ENCODE assay signal across 10 cellular contexts in genomic region chr7:100824499-100825214, GRCh38. TPM values are rescaled to one million over a fixed set of nuclear protein-coding genes. Genes with fewer than 3 reads are reported as not detected.
DNase-seq lines count a peak whose midpoint lies in the region; ATAC-seq and TF ChIP-seq lines count a peak whose summit lies in the region.
"Had no signal": no experiment of that assay in that cellular context is flagged by ENCODE, and none has a peak within 500 bp of the region (broad histone marks: within the 10 kb centered on the region; RNA-seq: fewer than 3 reads in every experiment).

No MANE protein-coding gene starts in this region.

- no peak overlapping the region for H3K9ac ChIP-seq in adipocyte (ENCODE audit: low read length)

- 60% methylated on average over 13 of the region's 18 CpGs for WGBS in hepatocyte (ENCODE audit: low lambda C conversion rate, missing lambda C conversion rate)
- WGBS in psoas muscle, 3 donors: 37 to 40% (median 39%) methylated on average over 17 to 18 of the region's 18 CpGs
- 37 to 47% methylated on average over 18 of the region's 18 CpGs for WGBS in body of pancreas, 2 donors

- H3K4me1 ChIP-seq in adipocyte (ENCODE audit: control insufficient read depth, insufficient read depth, low read length): peaks cover 15% of the 10 kb centered on the region
- H3K4me1 ChIP-seq in hepatocyte (ENCODE audit: insufficient read depth): peaks cover 22% of the 10 kb centered on the region
- H3K4me1 ChIP-seq in psoas muscle: no peaks in the 10 kb centered on the region
- H3K4me1 ChIP-seq in body of pancreas: peaks cover 44% of the 10 kb centered on the region
- peaks cover 3 to 13% of the 10 kb centered on the region in 2 donors for H3K4me1 ChIP-seq in naive thymus-derived CD4-positive, alpha-beta T cell (ENCODE audit: control insufficient read depth in 2 of 2, insufficient read depth in 2 of 2, low read length in 2 of 2)

- H3K4me3 ChIP-seq in adipocyte (ENCODE audit: low read length) (peak overlapping the region; percentile 85), hepatocyte (no peak overlapping the region), psoas muscle (peak overlapping the region; percentile 67), body of pancreas (no peak overlapping the region)
- H3K4me3 ChIP-seq in naive thymus-derived CD4-positive, alpha-beta T cell (ENCODE audit: low read length): no peak overlapping the region

- no peak for TF ChIP-seq CTCF in hepatocyte (IDR thresholded peaks at IDR 0.05; ENCODE audit: poor library complexity)
- no peak for TF ChIP-seq CTCF in psoas muscle (IDR thresholded peaks at IDR 0.05)
- TF ChIP-seq CTCF in body of pancreas (IDR thresholded peaks at IDR 0.05): no peak

- H3K27me3 ChIP-seq in adipocyte (replicated peaks; ENCODE audit: control insufficient read depth, insufficient read depth, low read length) (no peaks in the 10 kb centered on the region), hepatocyte (no peaks in the 10 kb centered on the region), psoas muscle (ENCODE audit: insufficient read depth in 3 of 3, low read length in 2 of 3) (peaks cover 0 to 52% (median 14%) of the 10 kb centered on the region in 3 donors), body of pancreas (no peaks in the 10 kb centered on the region)
- peaks cover 0 to 8% of the 10 kb centered on the region in 2 donors for H3K27me3 ChIP-seq in naive thymus-derived CD4-positive, alpha-beta T cell (ENCODE audit: control insufficient read depth in 2 of 2, insufficient read depth in 2 of 2, low read length in 2 of 2)

- intact Hi-C loops in psoas muscle (cut with DNase I) (no loop called here), body of pancreas (cut with DNase I) (no loop called here)
- intact Hi-C loops in naive thymus-derived CD4-positive, alpha-beta T cell (cut with micrococcal nuclease): no loop called here

- H3K36me3 ChIP-seq in adipocyte (ENCODE audit: control insufficient read depth, insufficient read depth, low read length, severe bottlenecking) (no peaks in the 10 kb centered on the region), hepatocyte (replicated peaks; ENCODE audit: insufficient read depth, low read depth) (no peaks in the 10 kb centered on the region), psoas muscle (ENCODE audit: insufficient read depth in 1 of 2, low read depth in 1 of 2) (peaks cover 0 to 5% of the 10 kb centered on the region in 2 donors), body of pancreas (replicated peaks in 1 of 2; ENCODE audit: insufficient read depth in 1 of 2, low read depth in 2 of 2) (peaks cover 0 to 7% of the 10 kb centered on the region in 2 donors)
- no peaks in the 10 kb centered on the region for H3K36me3 ChIP-seq in naive thymus-derived CD4-positive, alpha-beta T cell (ENCODE audit: control insufficient read depth in 2 of 3, insufficient read depth in 3 of 3, low read length in 3 of 3)

- H3K79me2 ChIP-seq in hepatocyte: peaks cover 68% of the 10 kb centered on the region

- no peak overlapping the region for H3K27ac ChIP-seq in hepatocyte
- no peak overlapping the region for H3K27ac ChIP-seq in psoas muscle
- H3K27ac ChIP-seq in body of pancreas: peak overlapping the region in 2 of 4 donors; percentile 9 to 79
- no peak overlapping the region for H3K27ac ChIP-seq in naive thymus-derived CD4-positive, alpha-beta T cell (ENCODE audit: low read depth, low read length)

- H3K9me3 ChIP-seq in adipocyte (ENCODE audit: control insufficient read depth, low read length) (no peaks in the 10 kb centered on the region), hepatocyte (ENCODE audit: low read depth) (no peaks in the 10 kb centered on the region), psoas muscle (no peaks in the 10 kb centered on the region), body of pancreas (no peaks in the 10 kb centered on the region)
- no peaks in the 10 kb centered on the region for H3K9me3 ChIP-seq in naive thymus-derived CD4-positive, alpha-beta T cell (ENCODE audit: control insufficient read depth in 2 of 3, low read length in 3 of 3)

- H3K27me3 Mint-ChIP-seq in naive thymus-derived CD4-positive, alpha-beta T cell: peaks cover 26 to 46% (median 32%) of the 10 kb centered on the region in 5 donors

- POLR2A ChIA-PET in naive thymus-derived CD4-positive, alpha-beta T cell (lab: Charles Lee): no interaction called here

- peaks cover 0 to 1% (median 0%) of the 10 kb centered on the region in 11 donors for H3K9me3 Mint-ChIP-seq in naive thymus-derived CD4-positive, alpha-beta T cell

- peaks cover 19 to 26% (median 22%) of the 10 kb centered on the region in 7 donors for H3K4me1 Mint-ChIP-seq in naive thymus-derived CD4-positive, alpha-beta T cell

- no peak for ATAC-seq in psoas muscle
- ATAC-seq in body of pancreas: no peak
- no peak for ATAC-seq in naive thymus-derived CD4-positive, alpha-beta T cell
- no peak for ATAC-seq in HG02678 (IDR thresholded peaks at IDR 0.05; ENCODE audit: unreplicated experiment)

- H2AFZ ChIP-seq in hepatocyte: no peak overlapping the region

- DNase-seq in AG20443 (ENCODE audit: low spot score) (peak; percentile 35), adipocyte (ENCODE audit: low read depth) (peak; percentile 25), hepatocyte (ENCODE audit: low spot score) (no peak), psoas muscle (peak in 1 of 2 donors; percentile 43), body of pancreas (no peak), erythroblast (lab: John Stamatoyannopoulos, UW) (no peak)
- no peak for DNase-seq in naive thymus-derived CD4-positive, alpha-beta T cell
- DNase-seq: activated effector memory CD4-positive, alpha-beta T cell treated with Interleukin-2 at 50 U/mL for 16 hours; NCI-H82 had no signal

- H3K4me3 Mint-ChIP-seq in naive thymus-derived CD4-positive, alpha-beta T cell: peak overlapping the region in 1 of 10 donors; percentile 12

- H4K20me1 ChIP-seq in hepatocyte (ENCODE audit: insufficient read depth, poor library complexity, severe bottlenecking): peaks cover 36% of the 10 kb centered on the region

- TF ChIP-seq POLR2A in body of pancreas (IDR thresholded peaks at IDR 0.05) (no peak), erythroblast (IDR thresholded peaks at IDR 0.05; ENCODE audit: low read length) (no peak)

- H3K27ac Mint-ChIP-seq in naive thymus-derived CD4-positive, alpha-beta T cell: no peak overlapping the region

- H3K4me2 ChIP-seq in hepatocyte: peak overlapping the region; percentile 97

- CTCF ChIA-PET in naive thymus-derived CD4-positive, alpha-beta T cell (lab: Charles Lee): no interaction called here

- H3K36me3 Mint-ChIP-seq in naive thymus-derived CD4-positive, alpha-beta T cell: peaks cover 0 to 11% (median 3%) of the 10 kb centered on the region in 5 donors

- no peaks in the 10 kb centered on the region for H3K9me2 ChIP-seq in hepatocyte (replicated peaks; ENCODE audit: insufficient read depth)

RNA-seq across cellular contexts. Expression of gene EPHB4, which starts 2.7 kb away (rescaled TPM):
- total RNA-seq in hepatocyte: 57.9 and 61.1 TPM in 2 replicates
- 47.2 and 51.6 TPM in 2 replicates for polyA plus RNA-seq in hepatocyte
- total RNA-seq in psoas muscle: 10 to 100 TPM; 10.3 to 13.9 (median 11.3) TPM
- polyA plus RNA-seq in psoas muscle: 1 to 10 TPM; 5.1 to 9.2 (median 5.1) TPM
- total RNA-seq in body of pancreas: 10 to 100 TPM; 33.6 to 46.4 TPM
- total RNA-seq in naive thymus-derived CD4-positive, alpha-beta T cell: 10 to 100 TPM in 1 of 5 experiments, 1 to 10 TPM in 4; 1.9 to 13.2 (median 7.9) TPM
- polyA plus RNA-seq in naive thymus-derived CD4-positive, alpha-beta T cell: under 1 TPM in 1 of 2 donors, not detected in 1; 0.23 TPM

RNA-seq across cellular contexts. Expression of gene SLC12A9, which starts 27.9 kb away (rescaled TPM):
- total RNA-seq in hepatocyte (15.4 and 21.3 TPM in 2 replicates), psoas muscle (1 to 10 TPM; 2.9 to 4.7 (median 3.9) TPM), body of pancreas (10 to 100 TPM; 12.7 to 38.9 TPM)
- polyA plus RNA-seq in hepatocyte (17.1 and 23.5 TPM in 2 replicates), psoas muscle (1 to 10 TPM; 2.2 to 3.3 (median 2.5) TPM)
- 10 to 100 TPM; 50.4 to 78.6 (median 62.7) TPM for total RNA-seq in naive thymus-derived CD4-positive, alpha-beta T cell
- polyA plus RNA-seq in naive thymus-derived CD4-positive, alpha-beta T cell: 1 to 10 TPM; 5.0 to 7.8 TPM

RNA-seq across cellular contexts. Expression of gene TRIP6, which starts 42.5 kb away (rescaled TPM):
- total RNA-seq in hepatocyte (54.0 and 57.5 TPM in 2 replicates), psoas muscle (1 to 10 TPM; 5.0 to 8.8 (median 6.8) TPM), body of pancreas (10 to 100 TPM; 34.9 to 43.6 TPM)
- polyA plus RNA-seq in hepatocyte (70.3 and 98.9 TPM in 2 replicates), psoas muscle (1 to 10 TPM; 4.3 to 7.1 (median 5.3) TPM)
- 10 to 100 TPM in 4 of 5 experiments, 1 to 10 TPM in 1; 8.0 to 28.1 (median 10.4) TPM for total RNA-seq in naive thymus-derived CD4-positive, alpha-beta T cell
- 1 to 10 TPM; 3.4 to 3.9 TPM for polyA plus RNA-seq in naive thymus-derived CD4-positive, alpha-beta T cell

RNA-seq across cellular contexts. Expression of gene SRRT, which starts 50.2 kb away (rescaled TPM):
- total RNA-seq in hepatocyte (35.8 and 49.1 TPM in 2 replicates), psoas muscle (10 to 100 TPM; 46.8 to 79.8 (median 61.0) TPM), body of pancreas (10 to 100 TPM; 54.7 to 60.7 TPM)
- polyA plus RNA-seq in hepatocyte (91.7 and 135 TPM in 2 replicates), psoas muscle (10 to 100 TPM; 48.2 to 58.1 (median 51.2) TPM)
- total RNA-seq in naive thymus-derived CD4-positive, alpha-beta T cell: 100 to 1,000 TPM; 212 to 271 (median 261) TPM
- polyA plus RNA-seq in naive thymus-derived CD4-positive, alpha-beta T cell: 10 to 100 TPM; 43.6 to 64.4 TPM

Comparison
In these comparisons a context has a peak if more than half of its experiments do, and no peak if none do; other contexts are left out.
1. DNase-seq: peak in AG20443 (single experiment) and adipocyte (single experiment); none in hepatocyte (single experiment), body of pancreas (0 of 4), naive thymus-derived CD4-positive, alpha-beta T cell (0 of 9) and erythroblast (0 of 2).
2. H3K4me3 ChIP-seq: peak in adipocyte (single experiment) and psoas muscle (single experiment); none in hepatocyte (single experiment), body of pancreas (0 of 2) and naive thymus-derived CD4-positive, alpha-beta T cell (single experiment).